20 cellular contexts compared by ENCODE assay signal in genomic region chr22:49664371-49664881, GRCh38.
DNase-seq lines count a peak whose midpoint lies in the region; ATAC-seq, FAIRE-seq and TF ChIP-seq lines count a peak whose summit lies in the region.
"Had no signal": no experiment of that assay in that cellular context is flagged by ENCODE, and none has a peak within 500 bp of the region (broad histone marks: within the 10 kb centered on the region; RNA-seq: fewer than 3 reads in every experiment).

No MANE protein-coding gene starts in this region.

- H3K4me1 ChIP-seq in H9 (ENCODE audit: insufficient read depth, low read length) (no peaks in the 10 kb centered on the region), parathyroid adenoma (no peaks in the 10 kb centered on the region)

- peaks cover 3% of the 10 kb centered on the region for H3K23me2 ChIP-seq in H9 (ENCODE audit: insufficient read length, low read depth, low read length, poor library complexity, severe bottlenecking)

- peaks cover 0 to 4% of the 10 kb centered on the region in 2 experiments; a peak in 3 of 5 replicates for H3K9me3 Mint-ChIP-seq in H9
- H3K9me3 Mint-ChIP-seq: dendritic cell treated with granulocyte-macrophage colony-stimulating factor and Interleukin-4, amounts not matched to agents 40 ng/mL and 50 ng/mL, for 4 days had no signal

- H3K18ac ChIP-seq in H9 (ENCODE audit: insufficient read length, low read depth, low read length): no peak overlapping the region

- ATAC-seq in omental fat pad (ENCODE audit: low FRiP score): no peak
- ATAC-seq: activated CD8-positive, alpha-beta T cell treated with anti-CD3 and anti-CD28 coated beads, Interleukin-2, amount 10 ng/mL, durations not matched to agents 7 days and 5 days had no signal

- H3K9me3 ChIP-seq in H9 (ENCODE audit: control insufficient read depth, low read depth, low read length): no peaks in the 10 kb centered on the region
- H3K9me3 ChIP-seq in parathyroid adenoma (ENCODE audit: control insufficient read depth, low read length): no peaks in the 10 kb centered on the region
- H3K9me3 ChIP-seq: suprapubic skin had no signal

- no peak overlapping the region for H3K4me3 Mint-ChIP-seq in H9
- H3K4me3 Mint-ChIP-seq: activated CD8-positive, alpha-beta T cell treated with anti-CD3 and anti-CD28 coated beads, Interleukin-2, amount 10 ng/mL, durations not matched to agents 7 days and 5 days; CD4-positive, CD25-positive, alpha-beta regulatory T cell; dendritic cell treated with granulocyte-macrophage colony-stimulating factor and Interleukin-4, amounts not matched to agents 40 ng/mL and 50 ng/mL, for 4 days had no signal

- no peak overlapping the region for H3K56ac ChIP-seq in H9 (ENCODE audit: insufficient read length, low read depth, low read length)

- WGBS in H9 (ENCODE audit: extremely low coverage, insufficient read length, low lambda C conversion rate): no CpG with 5 or more reads among the region's 21 CpGs

- no peak for TF ChIP-seq CTCF in H9 (conservative IDR thresholded peaks at IDR 0.05)
- no peak for TF ChIP-seq CTCF in parathyroid adenoma (IDR thresholded peaks at IDR 0.05)
- no peak for TF ChIP-seq CTCF in omental fat pad (IDR thresholded peaks at IDR 0.05)

- no peaks in the 10 kb centered on the region for H3K79me1 ChIP-seq in H9 (ENCODE audit: insufficient read depth, low read depth, low read length, poor library complexity, severe bottlenecking)

- H3K79me2 ChIP-seq in H9 (ENCODE audit: insufficient read depth, low read length) (no peaks in the 10 kb centered on the region), parathyroid adenoma (no peaks in the 10 kb centered on the region)

- H4K8ac ChIP-seq in H9 (replicated peaks; ENCODE audit: insufficient read length, low read depth, low read length): no peak overlapping the region

- no peak overlapping the region for H4K5ac ChIP-seq in H9 (ENCODE audit: insufficient read length, low read depth, low read length)

- FAIRE-seq in frontal cortex (lab: Jason Lieb, UNC): no peak
- FAIRE-seq: A204.1, small intestine had no signal

- H4K20me1 ChIP-seq in H9 (ENCODE audit: control insufficient read depth, insufficient read depth, insufficient read length): no peaks in the 10 kb centered on the region

- no peak overlapping the region for H3K23ac ChIP-seq in H9 (ENCODE audit: insufficient read length, low read depth, low read length)

- H2BK20ac ChIP-seq in H9 (ENCODE audit: low read depth, low read length, poor library complexity, severe bottlenecking): no peak overlapping the region

- H2BK5ac ChIP-seq in H9 (ENCODE audit: insufficient read length, low read length): no peak overlapping the region

- no peaks in the 10 kb centered on the region; the same call in 1 of the 2 replicates for H3K27me3 ChIP-seq in H9 (ENCODE audit: insufficient read depth, low read length)
- no peaks in the 10 kb centered on the region for H3K27me3 ChIP-seq in parathyroid adenoma (ENCODE audit: control insufficient read depth, insufficient read depth, low read length)

- no peak overlapping the region for H2AK5ac ChIP-seq in H9 (ENCODE audit: insufficient read length, low read length)

- no peak overlapping the region; the same call in 1 of the 2 replicates for H3K14ac ChIP-seq in H9 (ENCODE audit: insufficient read depth, low read length)

- H3K27ac Mint-ChIP-seq in H9: no peak overlapping the region
- H3K27ac Mint-ChIP-seq: activated CD8-positive, alpha-beta T cell treated with anti-CD3 and anti-CD28 coated beads, Interleukin-2, amount 10 ng/mL, durations not matched to agents 7 days and 5 days; CD4-positive, CD25-positive, alpha-beta regulatory T cell; dendritic cell treated with granulocyte-macrophage colony-stimulating factor and Interleukin-4, amounts not matched to agents 40 ng/mL and 50 ng/mL, for 4 days had no signal

- H3K27ac ChIP-seq in H9 (ENCODE audit: insufficient read length, low read depth, low read length) (no peak overlapping the region), parathyroid adenoma (no peak overlapping the region)
- H3K27ac ChIP-seq: epithelial cell of prostate, suprapubic skin had no signal

- H3K36me3 ChIP-seq in parathyroid adenoma (ENCODE audit: control insufficient read depth, insufficient read depth, low read length): no peaks in the 10 kb centered on the region
- H3K36me3 ChIP-seq: suprapubic skin had no signal

- no peak overlapping the region for H3K9ac ChIP-seq in H9 (ENCODE audit: extremely low read depth, insufficient read length, low read length)
- H3K9ac ChIP-seq in parathyroid adenoma: no peak overlapping the region

- H3K4ac ChIP-seq in H9 (ENCODE audit: low read depth, low read length): no peak overlapping the region

- peaks cover 25% of the 10 kb centered on the region for H3K27me3 Mint-ChIP-seq in H9 (ENCODE audit: low read depth)

- no peak overlapping the region for H2BK12ac ChIP-seq in H9 (ENCODE audit: insufficient read length, low read depth, low read length)

- H3K4me3 ChIP-seq in parathyroid adenoma (ENCODE audit: low read depth, low read length): no peak overlapping the region
- H3K4me3 ChIP-seq: suprapubic skin had no signal

- no peak overlapping the region for H2BK120ac ChIP-seq in H9 (ENCODE audit: low read depth, low read length, poor library complexity, severe bottlenecking)

- H3K4me1 Mint-ChIP-seq in H9: peaks cover 2 to 7% of the 10 kb centered on the region in 2 experiments; a peak in 2 of 4 replicates

- no peak overlapping the region for H4K91ac ChIP-seq in H9 (ENCODE audit: insufficient read length, low read depth, low read length)

- no peaks in the 10 kb centered on the region; a peak in 1 of 7 replicates for H3K36me3 Mint-ChIP-seq in H9 (ENCODE audit: insufficient read depth in 1 of 3, low read depth in 3 of 3)
- H3K36me3 Mint-ChIP-seq: CD4-positive, CD25-positive, alpha-beta regulatory T cell had no signal

- H2BK15ac ChIP-seq in H9 (ENCODE audit: low read depth, low read length): no peak overlapping the region

- DNase-seq in NCI-H82 (lab: John Stamatoyannopoulos, UW): peak; percentile 45
- no peak for DNase-seq in NCI-H82 treated with DMSO at 0.1 percent for 48 hours (lab: John Stamatoyannopoulos, UW; ENCODE audit: unreplicated experiment)
- peak; percentile 21 for DNase-seq in H9
- DNase-seq in frontal cortex (ENCODE audit: low spot score in 2 of 2): peak; percentile 47 to 57
- DNase-seq in OCI-M1 (lab: John Stamatoyannopoulos, UW): no peak
- DNase-seq in SK-N-DZ (ENCODE audit: low spot score): no peak
- DNase-seq in omental fat pad (ENCODE audit: low spot score): no peak
- DNase-seq: activated CD8-positive, alpha-beta T cell treated with anti-CD3 and anti-CD28 coated beads, Interleukin-2, amount 10 ng/mL, durations not matched to agents 7 days and 5 days; activated gamma-delta T cell treated with Interleukin-2 at 50 U/mL for 16 hours; CD4-positive, CD25-positive, alpha-beta regulatory T cell; foreskin melanocyte; KBM-7; NCI-H2081 treated with DMSO at 0.1 percent for 48 hours; small intestine; stimulated activated CD8-positive, alpha-beta memory T cell treated with anti-CD3 and anti-CD28 coated beads, Interleukin-4, amount 100 ng/mL, for 48 hours had no signal

- H2AFZ ChIP-seq in H9 (ENCODE audit: low read length) (no peak overlapping the region), parathyroid adenoma (peak overlapping the region; percentile 62)

- H3T11ph ChIP-seq in H9 (ENCODE audit: low read length): no peak overlapping the region

- H3K4me2 ChIP-seq in H9 (ENCODE audit: insufficient read depth, insufficient read length, low read length): no peak overlapping the region
- H3K4me2 ChIP-seq in parathyroid adenoma (ENCODE audit: low read length): peak overlapping the region; percentile 37

Comparison
In these comparisons a context has a peak if more than half of its experiments do, and no peak if none do; other contexts are left out.
1. DNase-seq: peak in NCI-H82 (single experiment), H9 (single experiment) and frontal cortex (2 of 2); none in NCI-H82 treated with DMSO at 0.1 percent for 48 hours (single experiment), OCI-M1 (single experiment), SK-N-DZ (single experiment) and omental fat pad (single experiment).